Comparison of ENCODE assay signal across 8 cellular contexts in genomic region chr2:70086838-70087702, GRCh38. TPM values are rescaled to one million over a fixed set of nuclear protein-coding genes. Genes with fewer than 3 reads are reported as not detected.
DNase-seq lines count a peak whose midpoint lies in the region; ATAC-seq and TF ChIP-seq lines count a peak whose summit lies in the region.

TSS of gene PCBP1 (plus strand) at chr2:70087477. CDS start at chr2:70087744, 267 bp downstream.

- H3K79me2 ChIP-seq in Karpas-422 (ENCODE audit: low read length) = peaks cover 34% of the 10 kb centered on the region

- H3K4me3 Mint-ChIP-seq in activated T-cell treated with anti-CD3 and anti-CD28 coated beads, Interleukin-2, amount 50 U/mL, for 24 hours = peak within 1 kb of the TSS; percentile 99

- TF ChIP-seq POLR2A in Peyer's patch (IDR thresholded peaks at IDR 0.05) (peak; percentile 66 to 87), erythroblast (IDR thresholded peaks at IDR 0.05; ENCODE audit: low read length) (peak; percentile 68)

- no peaks in the 10 kb centered on the region for H3K27me3 Mint-ChIP-seq in activated T-cell treated with anti-CD3 and anti-CD28 coated beads, Interleukin-2, amount 50 U/mL, for 24 hours

- peaks cover 69% of the 10 kb centered on the region for H3K4me1 ChIP-seq in Karpas-422 (ENCODE audit: low read length)
- H3K4me1 ChIP-seq in Peyer's patch = peaks cover 4 to 51% (median 26%) of the 10 kb centered on the region in 4 donors
- H3K4me1 ChIP-seq in mucosa of rectum (ENCODE audit: control insufficient read depth in 2 of 2, insufficient read depth in 2 of 2, low read length in 2 of 2) = peaks cover 33 to 55% of the 10 kb centered on the region in 2 donors

- H3K27me3 ChIP-seq in Karpas-422 (ENCODE audit: low read length) (no peaks in the 10 kb centered on the region), Peyer's patch (no peaks in the 10 kb centered on the region), mucosa of rectum (ENCODE audit: control insufficient read depth in 2 of 2, insufficient read depth in 2 of 2, low read length in 2 of 2) (no peaks in the 10 kb centered on the region)

- no peaks in the 10 kb centered on the region for H3K9me3 Mint-ChIP-seq in activated T-cell treated with anti-CD3 and anti-CD28 coated beads, Interleukin-2, amount 50 U/mL, for 24 hours

- no peak for TF ChIP-seq CTCF in Peyer's patch (IDR thresholded peaks at IDR 0.05)

- peak within 1 kb of the TSS; percentile 96 for H3K9ac ChIP-seq in Karpas-422 (ENCODE audit: low read length)
- H3K9ac ChIP-seq in mucosa of rectum (ENCODE audit: low read depth in 1 of 2, low read length in 2 of 2) = peak within 1 kb of the TSS; percentile 98 to 100

- no peaks in the 10 kb centered on the region; the same call in 1 of the 2 replicates for H4K20me1 ChIP-seq in Karpas-422 (ENCODE audit: insufficient read depth, low read depth, low read length)

- H2AFZ ChIP-seq in Karpas-422 (ENCODE audit: low read length) = no peak within 1 kb of the TSS

- H3K36me3 ChIP-seq in Karpas-422 (ENCODE audit: insufficient read depth, low read length) = peaks cover 24% of the 10 kb centered on the region
- peaks cover 0 to 10% (median 0%) of the 10 kb centered on the region in 3 donors for H3K36me3 ChIP-seq in Peyer's patch
- peaks cover 4 to 15% of the 10 kb centered on the region in 2 donors for H3K36me3 ChIP-seq in mucosa of rectum (ENCODE audit: control insufficient read depth in 2 of 2, insufficient read depth in 2 of 2, low read length in 2 of 2)

- H3K27ac ChIP-seq in Karpas-422 (ENCODE audit: low read length) = peak within 1 kb of the TSS; percentile 98
- peak within 1 kb of the TSS; percentile 98 to 100 (median 99) for H3K27ac ChIP-seq in Peyer's patch
- peak within 1 kb of the TSS; percentile 96 to 100 for H3K27ac ChIP-seq in mucosa of rectum (ENCODE audit: low read depth in 2 of 2, low read length in 2 of 2)

- peak; percentile 39 for ATAC-seq in GM21737 (IDR thresholded peaks at IDR 0.05; ENCODE audit: unreplicated experiment)

- peaks cover 56% of the 10 kb centered on the region for H3K4me1 Mint-ChIP-seq in activated T-cell treated with anti-CD3 and anti-CD28 coated beads, Interleukin-2, amount 50 U/mL, for 24 hours (ENCODE audit: low read depth)

- H3K4me3 ChIP-seq in Karpas-422 (ENCODE audit: low read length) = peak within 1 kb of the TSS; percentile 88
- H3K4me3 ChIP-seq in Peyer's patch = peak within 1 kb of the TSS; percentile 76 to 87 (median 81)
- peak within 1 kb of the TSS; percentile 93 to 94 for H3K4me3 ChIP-seq in mucosa of rectum (ENCODE audit: low read length in 2 of 2)

- peak within 1 kb of the TSS; percentile 84 for H3K4me2 ChIP-seq in Karpas-422 (ENCODE audit: low read depth, low read length, poor library complexity, severe bottlenecking)

- no peaks in the 10 kb centered on the region for H3K9me2 ChIP-seq in Karpas-422 (replicated peaks; ENCODE audit: insufficient read depth, low read length)

- H3K36me3 Mint-ChIP-seq in activated T-cell treated with anti-CD3 and anti-CD28 coated beads, Interleukin-2, amount 50 U/mL, for 24 hours (ENCODE audit: low read depth) = peaks cover 75% of the 10 kb centered on the region

- H3K9me3 ChIP-seq in Karpas-422 (ENCODE audit: low read length) (no peaks in the 10 kb centered on the region), Peyer's patch (no peaks in the 10 kb centered on the region), mucosa of rectum (ENCODE audit: control insufficient read depth in 2 of 2, low read length in 2 of 2) (no peaks in the 10 kb centered on the region)

- peak within 1 kb of the TSS; percentile 100 for H3K27ac Mint-ChIP-seq in activated T-cell treated with anti-CD3 and anti-CD28 coated beads, Interleukin-2, amount 50 U/mL, for 24 hours

- DNase-seq in DMS153 (lab: John Stamatoyannopoulos, UW) = peak; percentile 81
- peak; percentile 99 for DNase-seq in Karpas-422
- DNase-seq in Peyer's patch = peak; percentile 92 to 98 (median 98)
- peak; percentile 98 for DNase-seq in activated T-cell treated with anti-CD3 and anti-CD28 coated beads, Interleukin-2, amount 50 U/mL, for 24 hours
- peak; percentile 96 to 99 for DNase-seq in erythroblast (lab: John Stamatoyannopoulos, UW)
- DNase-seq in stimulated activated CD8-positive, alpha-beta memory T cell treated with anti-CD3 and anti-CD28 coated beads, Interleukin-4, amount 100 ng/mL, for 24 hours (ENCODE audit: low read depth) = peak; percentile 95

RNA-seq across cellular contexts. Expression of gene PCBP1, which starts in this region (rescaled TPM):
- total RNA-seq in Karpas-422 (2014; rRNA removed; shearing (Covaris generic); ENCODE audit: low replicate concordance) = 91.7 and 128 TPM in 2 replicates
- total RNA-seq in Peyer's patch = 100 to 1,000 TPM; 129 to 152 (median 134) TPM

Comparison
In these comparisons a context has a peak if more than half of its experiments do, and no peak if none do; other contexts are left out.
1. Peak in every context shown above with its lines: DNase-seq, ATAC-seq, H3K4me3 ChIP-seq and H3K27ac ChIP-seq.